8 cellular contexts compared by ENCODE assay signal in genomic region chr3:72447059-72447946, GRCh38. TPM values are rescaled to one million over a fixed set of nuclear protein-coding genes. Genes with fewer than 3 reads are reported as not detected.
DNase-seq lines count a peak whose midpoint lies in the region; ATAC-seq and TF ChIP-seq lines count a peak whose summit lies in the region.

No MANE protein-coding gene starts in this region.

- no peaks in the 10 kb centered on the region for H3K27me3 ChIP-seq in CD8-positive, alpha-beta T cell (ENCODE audit: insufficient read depth, low read length)

- POLR2A ChIA-PET in CD8-positive, alpha-beta T cell (lab: Charles Lee), result interaction anchor here (0.6 to 0.8 kb wide), 4 partner anchors 16 to 549 kb away, joined by 3 to 4 read pairs (median 3); partner anchors contain the start of gene PPP4R2

- H3K27me3 Mint-ChIP-seq in CD8-positive, alpha-beta T cell (ENCODE audit: low read depth), result peaks cover 9% of the 10 kb centered on the region
- H3K27me3 Mint-ChIP-seq in endothelial cell (ENCODE audit: unreplicated experiment), result peaks cover 14% of the 10 kb centered on the region
- H3K27me3 Mint-ChIP-seq in mesothelial cell of epicardium (ENCODE audit: low read depth), result peaks cover 13% of the 10 kb centered on the region

- H3K4me1 ChIP-seq in CD8-positive, alpha-beta T cell (ENCODE audit: insufficient read depth, low read length), result peaks cover 29% of the 10 kb centered on the region

- TF ChIP-seq CTCF in CD8-positive, alpha-beta T cell (IDR thresholded peaks at IDR 0.05), result no peak
- TF ChIP-seq CTCF in endothelial cell (IDR thresholded peaks at IDR 0.05; ENCODE audit: unreplicated experiment) (no peak), mesothelial cell of epicardium (IDR thresholded peaks at IDR 0.05; ENCODE audit: unreplicated experiment) (no peak)

- DNase-seq in CD8-positive, alpha-beta T cell, result peak; percentile 88 to 98 (median 92)
- DNase-seq in NK-92 treated with Interleukin-12 subunit alpha and Interleukin-12 subunit beta, amount 100 ng/mL, for 24 hours (lab: John Stamatoyannopoulos, UW), result peak; percentile 77
- DNase-seq in activated CD8-positive, alpha-beta memory T cell treated with anti-CD3 and anti-CD28 coated beads, Interleukin-2, amount 50 U/mL, for 24 hours (ENCODE audit: extremely low read depth), result peak; percentile 61
- DNase-seq in endothelial cell (ENCODE audit: low spot score), result peak; percentile 97
- peak; percentile 95 to 97 for DNase-seq in mesothelial cell of epicardium (ENCODE audit: low spot score in 2 of 2, unreplicated experiment in 2 of 2)
- peak; percentile 92 for DNase-seq in stimulated activated CD8-positive, alpha-beta memory T cell treated with anti-CD3 and anti-CD28 coated beads, Interleukin-15, amount 100 ng/mL, for 24 hours (ENCODE audit: low read depth)

- H3K4me3 Mint-ChIP-seq in CD8-positive, alpha-beta T cell, result peak overlapping the region; percentile 100
- H3K4me3 Mint-ChIP-seq in endothelial cell (ENCODE audit: unreplicated experiment) (peak overlapping the region; percentile 87), mesothelial cell of epicardium (peak overlapping the region; percentile 73)

- peaks cover 14% of the 10 kb centered on the region for H3K36me3 Mint-ChIP-seq in CD8-positive, alpha-beta T cell
- peaks cover 16% of the 10 kb centered on the region for H3K36me3 Mint-ChIP-seq in endothelial cell (ENCODE audit: low read depth, unreplicated experiment)
- peaks cover 2% of the 10 kb centered on the region for H3K36me3 Mint-ChIP-seq in mesothelial cell of epicardium

- CTCF ChIA-PET in CD8-positive, alpha-beta T cell (lab: Charles Lee), result interaction anchor here (0.8 to 1.5 kb wide), 5 partner anchors 22 to 375 kb away, joined by 3 to 4 read pairs (median 3); no protein-coding TSS in a partner anchor

- H3K9me3 Mint-ChIP-seq in CD8-positive, alpha-beta T cell, result no peaks in the 10 kb centered on the region
- H3K9me3 Mint-ChIP-seq in endothelial cell (ENCODE audit: unreplicated experiment) (no peaks in the 10 kb centered on the region), mesothelial cell of epicardium (no peaks in the 10 kb centered on the region)

- ATAC-seq in CD8-positive, alpha-beta T cell, result peak; percentile 95
- peak; percentile 79 for ATAC-seq in GM19438 (IDR thresholded peaks at IDR 0.05; ENCODE audit: low read depth, unreplicated experiment)
- ATAC-seq in HG03558 (IDR thresholded peaks at IDR 0.05; ENCODE audit: extremely low read depth, unreplicated experiment), result peak; percentile 81

- H3K4me3 ChIP-seq in CD8-positive, alpha-beta T cell (ENCODE audit: low read depth, low read length), result peak overlapping the region; percentile 45

- peaks cover 41% of the 10 kb centered on the region for H3K4me1 Mint-ChIP-seq in CD8-positive, alpha-beta T cell (ENCODE audit: low read depth)
- peaks cover 38% of the 10 kb centered on the region for H3K4me1 Mint-ChIP-seq in endothelial cell (ENCODE audit: unreplicated experiment)
- H3K4me1 Mint-ChIP-seq in mesothelial cell of epicardium, result peaks cover 36% of the 10 kb centered on the region

- H3K9me3 ChIP-seq in CD8-positive, alpha-beta T cell (ENCODE audit: low read length), result no peaks in the 10 kb centered on the region

- intact Hi-C loops in CD8-positive, alpha-beta T cell (cut with DNase I, micrococcal nuclease), result loop anchor here (1.0 to 10.0 kb wide), 11 partner anchors 31 to 729 kb away; partner anchors contain the start of genes EIF4E3 (in 1 of the 2), PPP4R2 (in 1 of the 2) and SHQ1 (in 1 of the 2)

- no peak overlapping the region for H3K27ac ChIP-seq in CD8-positive, alpha-beta T cell (ENCODE audit: low read depth, low read length)

- no peaks in the 10 kb centered on the region for H3K36me3 ChIP-seq in CD8-positive, alpha-beta T cell (ENCODE audit: insufficient read depth, low read length)

- H3K27ac Mint-ChIP-seq in CD8-positive, alpha-beta T cell, result peak overlapping the region; percentile 73
- H3K27ac Mint-ChIP-seq in endothelial cell (ENCODE audit: unreplicated experiment) (peak overlapping the region; percentile 28), mesothelial cell of epicardium (peak overlapping the region; percentile 92)

RNA-seq across cellular contexts. Expression of gene RYBP, which starts 0.9 kb away (rescaled TPM):
- total RNA-seq in CD8-positive, alpha-beta T cell, result 10 to 100 TPM; 17.6 to 18.8 TPM
- total RNA-seq in endothelial cell (ENCODE audit: unreplicated experiment), result 40.7 TPM
- total RNA-seq in mesothelial cell of epicardium, result 27.5 to 28.4 TPM (median 27.8 TPM) in 3 replicates

Comparison
In these comparisons a context has a peak if more than half of its experiments do, and no peak if none do; other contexts are left out.
1. H3K27ac Mint-ChIP-seq: peak in every context shown above with its lines; median percentile 92 in mesothelial cell of epicardium; 73 in CD8-positive, alpha-beta T cell; 28 in endothelial cell.